17 cellular contexts compared by ENCODE assay signal in genomic region chr1:191588905-191589304, GRCh38.
DNase-seq lines count a peak whose midpoint lies in the region; ATAC-seq, FAIRE-seq and TF ChIP-seq lines count a peak whose summit lies in the region.
"Had no signal": no experiment of that assay in that cellular context is flagged by ENCODE, and none has a peak within 500 bp of the region (broad histone marks: within the 10 kb centered on the region; RNA-seq: fewer than 3 reads in every experiment).

No MANE protein-coding gene starts in this region.

- H3K4me3 ChIP-seq in GM12865 (ENCODE audit: low read depth, low read length) (no peak overlapping the region), GM12878 (no peak overlapping the region), neuronal stem cell (ENCODE audit: low read length in 2 of 2) (no peak overlapping the region), kidney (ENCODE audit: low read length in 2 of 2) (no peak overlapping the region), upper lobe of left lung (no peak overlapping the region)
- H3K4me3 ChIP-seq: BLaER1 had no signal

- SMC1A ChIA-PET in GM12878 (lab: Charles Lee; ENCODE audit: uncharacterized antibody, unreplicated experiment), result interaction anchor here (1.4 kb wide), 1 partner anchor 87 kb away, joined by 5 read pairs; no protein-coding TSS in a partner anchor

- H2AK5ac ChIP-seq in neuronal stem cell (ENCODE audit: low read depth, low read length), result no peak overlapping the region

- no peaks in the 10 kb centered on the region for H3K79me2 ChIP-seq in GM12878 (ENCODE audit: control insufficient read depth, insufficient read depth, low read length)

- RAD21 ChIA-PET in GM12878 (lab: Charles Lee; ENCODE audit: unreplicated experiment), result interaction anchor here (1.2 kb wide), 1 partner anchor 31 kb away, joined by 4 read pairs; no protein-coding TSS in a partner anchor

- TF ChIP-seq RAD21 in GM12878 (IDR thresholded peaks at IDR 0.05; ENCODE audit: insufficient read depth, low read depth, low read length), result no peak

- no peak overlapping the region for H4K8ac ChIP-seq in neuronal stem cell (ENCODE audit: low read depth, low read length)

- in situ Hi-C loops in GM12878 (cut with MboI), result no loop called here

- no peaks in the 10 kb centered on the region for H3K79me1 ChIP-seq in neuronal stem cell (ENCODE audit: low read depth, low read length)

- H3K4ac ChIP-seq in neuronal stem cell (ENCODE audit: low read length), result no peak overlapping the region

- H4K20me1 ChIP-seq in GM12878 (ENCODE audit: control insufficient read depth, insufficient read depth), result no peaks in the 10 kb centered on the region
- H4K20me1 ChIP-seq: BLaER1 had no signal

- CTCF ChIA-PET in GM12878 (lab: Yijun Ruan, JAX), result interaction anchor here (1.0 kb wide), 1 partner anchor 9 kb away, joined by 3 read pairs; no protein-coding TSS in a partner anchor

- H3K36me3 ChIP-seq in GM12878 (ENCODE audit: control insufficient read depth in 2 of 2, insufficient read depth in 2 of 2, low read length in 1 of 2) (no peaks in the 10 kb centered on the region), neuronal stem cell (replicated peaks in 1 of 2; ENCODE audit: control insufficient read depth in 2 of 2, insufficient read depth in 2 of 2, low read length in 2 of 2) (no peaks in the 10 kb centered on the region), kidney (ENCODE audit: control insufficient read depth in 1 of 2, insufficient read depth in 2 of 2, low read length in 2 of 2) (no peaks in the 10 kb centered on the region), upper lobe of left lung (no peaks in the 10 kb centered on the region)
- H3K36me3 ChIP-seq: BLaER1 had no signal

- no peak for FAIRE-seq in GM12878 (lab: Jason Lieb, UNC)
- FAIRE-seq in kidney (lab: Jason Lieb, UNC), result no peak
- FAIRE-seq: GM12891, HTR-8/SVneo had no signal

- H3K27me3 ChIP-seq in GM12878 (replicated peaks in 1 of 2; ENCODE audit: control insufficient read depth in 2 of 2, insufficient read depth in 2 of 2, low read length in 1 of 2) (no peaks in the 10 kb centered on the region), neuronal stem cell (ENCODE audit: control insufficient read depth in 3 of 3, insufficient read depth in 3 of 3, low read depth in 1 of 3, low read length in 3 of 3) (no peaks in the 10 kb centered on the region), upper lobe of left lung (no peaks in the 10 kb centered on the region)
- H3K27me3 ChIP-seq: BLaER1 had no signal

- intact Hi-C loops in GM12878 (cut with micrococcal nuclease; ENCODE audit: unreplicated experiment), result no loop called here
- intact Hi-C loops in kidney (cut with DNase I), result no loop called here

- TF ChIP-seq CTCF in GM12865 (IDR thresholded peaks at IDR 0.05; ENCODE audit: insufficient read depth, low read depth, low read length, missing control alignments), result no peak
- no peak for TF ChIP-seq CTCF in GM12878 (IDR thresholded peaks at IDR 0.05 in 2 of 3, conservative IDR thresholded peaks at IDR 0.05 in 1 of 3; ENCODE audit: control insufficient read depth in 2 of 3, extremely low read depth in 1 of 3, insufficient read depth in 1 of 3, low read depth in 3 of 3, low read length in 3 of 3)
- TF ChIP-seq CTCF in kidney (IDR thresholded peaks at IDR 0.05; ENCODE audit: borderline replicate concordance, extremely low read depth, insufficient read depth), result no peak
- TF ChIP-seq CTCF in upper lobe of left lung (IDR thresholded peaks at IDR 0.05), result no peak

- no peak overlapping the region for H3K9ac ChIP-seq in GM12878 (ENCODE audit: control insufficient read depth, insufficient read depth, low read length)
- no peak overlapping the region for H3K9ac ChIP-seq in neuronal stem cell (ENCODE audit: low read depth, low read length, poor library complexity)
- no peak overlapping the region for H3K9ac ChIP-seq in kidney (ENCODE audit: low read length in 2 of 2)
- H3K9ac ChIP-seq: BLaER1 had no signal

- H3K27ac ChIP-seq in GM12878 (ENCODE audit: control insufficient read depth, insufficient read depth) (no peak overlapping the region), neuronal stem cell (replicated peaks; ENCODE audit: low read length) (no peak overlapping the region), kidney (ENCODE audit: low read depth in 2 of 2, low read length in 2 of 2) (no peak overlapping the region), upper lobe of left lung (no peak overlapping the region)
- H3K27ac ChIP-seq: BLaER1 had no signal

- no peaks in the 10 kb centered on the region for H3K9me3 ChIP-seq in GM12878 (replicated peaks; ENCODE audit: control insufficient read depth, insufficient read depth, low read length)
- H3K9me3 ChIP-seq in neuronal stem cell (replicated peaks in 1 of 2; ENCODE audit: control insufficient read depth in 2 of 2, insufficient read depth in 1 of 2, low read depth in 1 of 2, low read length in 2 of 2), result no peaks in the 10 kb centered on the region
- H3K9me3 ChIP-seq in kidney (ENCODE audit: control insufficient read depth in 1 of 2, low read length in 2 of 2), result no peaks in the 10 kb centered on the region
- H3K9me3 ChIP-seq in upper lobe of left lung, result no peaks in the 10 kb centered on the region
- H3K9me3 ChIP-seq: BLaER1 had no signal

- ATAC-seq in HG02588 (IDR thresholded peaks at IDR 0.05; ENCODE audit: unreplicated experiment), result peak; percentile 41
- ATAC-seq in GM12878, result peak; percentile 57
- no peak for ATAC-seq in upper lobe of left lung (ENCODE audit: low FRiP score in 2 of 2)

- no peak overlapping the region for H3K18ac ChIP-seq in neuronal stem cell (ENCODE audit: low read length)

- WGBS in GM12878 (ENCODE audit: insufficient coverage, insufficient replicate concordance, low lambda C conversion rate, missing lambda C conversion rate), result 7% methylated on average over 1 of the region's 1 CpG
- no CpG with 5 or more reads among the region's 1 CpG for WGBS in neuronal stem cell (ENCODE audit: extremely low coverage in 2 of 2, insufficient read length in 2 of 2, insufficient replicate concordance in 1 of 2), 2 donors
- 63 to 75% methylated on average over 1 of the region's 1 CpG for WGBS in upper lobe of left lung, 2 donors

- H3K14ac ChIP-seq in neuronal stem cell (ENCODE audit: low read length), result no peak overlapping the region

- POLR2A ChIA-PET in GM12878 (lab: Charles Lee), result no interaction called here

- TF ChIP-seq EP300 in GM12878 (IDR thresholded peaks at IDR 0.05; ENCODE audit: borderline replicate concordance in 1 of 2, control insufficient read depth in 1 of 2, low read depth in 2 of 2, low read length in 2 of 2) (no peak), upper lobe of left lung (IDR thresholded peaks at IDR 0.05) (no peak)

- DNase-seq in GM12865 (ENCODE audit: low read depth) (peak; percentile 8), GM12878 (ENCODE audit: low read depth, low spot score) (no peak), neuronal stem cell (ENCODE audit: low spot score) (no peak), kidney (no peak), upper lobe of left lung (no peak)
- DNase-seq in activated naive CD4-positive, alpha-beta T cell treated with Interleukin-2 at 50 U/mL for 16 hours, result no peak
- DNase-seq: 8988T; CD4-positive, alpha-beta memory T cell; DMS153; DMS79; GF-D8; HCEC 1CT; KG1 had no signal

- no peak overlapping the region for H3K4me2 ChIP-seq in GM12878 (ENCODE audit: control insufficient read depth, insufficient read depth)
- H3K4me2 ChIP-seq in neuronal stem cell (ENCODE audit: insufficient read depth, low read length, poor library complexity, severe bottlenecking), result no peak overlapping the region
- H3K4me2 ChIP-seq: BLaER1 had no signal

- no peak overlapping the region for H2BK15ac ChIP-seq in neuronal stem cell (ENCODE audit: low read length)

- H2BK5ac ChIP-seq in neuronal stem cell (ENCODE audit: low read length), result no peak overlapping the region

- H2BK12ac ChIP-seq in neuronal stem cell (ENCODE audit: low read length), result no peak overlapping the region

- H3K4me1 ChIP-seq in GM12878 (ENCODE audit: control insufficient read depth, insufficient read depth, low read length) (no peaks in the 10 kb centered on the region), neuronal stem cell (ENCODE audit: control insufficient read depth in 2 of 2, insufficient read depth in 1 of 2, low read depth in 1 of 2, low read length in 2 of 2) (no peaks in the 10 kb centered on the region), kidney (ENCODE audit: control insufficient read depth in 1 of 2, insufficient read depth in 1 of 2, low read depth in 1 of 2, low read length in 2 of 2) (no peaks in the 10 kb centered on the region), upper lobe of left lung (no peaks in the 10 kb centered on the region)

- no peak overlapping the region for H4K91ac ChIP-seq in neuronal stem cell (ENCODE audit: low read depth, low read length, poor library complexity)

- TF ChIP-seq POLR2A in GM12878 (IDR thresholded peaks at IDR 0.05; ENCODE audit: low read depth, low read length), result no peak
- no peak for TF ChIP-seq POLR2A in upper lobe of left lung (IDR thresholded peaks at IDR 0.05)

- H2BK120ac ChIP-seq in neuronal stem cell (ENCODE audit: low read depth, low read length), result no peak overlapping the region

- no peak overlapping the region for H3K23ac ChIP-seq in neuronal stem cell (ENCODE audit: low read depth, low read length, poor library complexity)

- no TSS peak for BruUV-seq in GM12878 (replicated peaks; lab: Mats Ljungman, UMichigan)

- H2AFZ ChIP-seq in GM12878 (ENCODE audit: control insufficient read depth, low read depth, low read length) (no peak overlapping the region), neuronal stem cell (ENCODE audit: low read length) (peak overlapping the region; percentile 29)

TF ChIP-seq in GM12878, 131 proteins besides CTCF, POLR2A, EP300 and RAD21 (continues in another document):
- TF ChIP-seq SMAD1 (IDR thresholded peaks at IDR 0.05; ENCODE audit: low read depth, partially characterized antibody), result no peak
- TF ChIP-seq ATF3 (IDR thresholded peaks at IDR 0.05; ENCODE audit: borderline replicate concordance, extremely low read depth, low read depth, low read length), result no peak

Comparison
In these comparisons a context has a peak if more than half of its experiments do, and no peak if none do; other contexts are left out.
1. ATAC-seq: peak in HG02588 (single experiment) and GM12878 (single experiment); none in upper lobe of left lung (0 of 2).